ENCODE assay signal across 26 cellular contexts in the genomic region with DNA sequence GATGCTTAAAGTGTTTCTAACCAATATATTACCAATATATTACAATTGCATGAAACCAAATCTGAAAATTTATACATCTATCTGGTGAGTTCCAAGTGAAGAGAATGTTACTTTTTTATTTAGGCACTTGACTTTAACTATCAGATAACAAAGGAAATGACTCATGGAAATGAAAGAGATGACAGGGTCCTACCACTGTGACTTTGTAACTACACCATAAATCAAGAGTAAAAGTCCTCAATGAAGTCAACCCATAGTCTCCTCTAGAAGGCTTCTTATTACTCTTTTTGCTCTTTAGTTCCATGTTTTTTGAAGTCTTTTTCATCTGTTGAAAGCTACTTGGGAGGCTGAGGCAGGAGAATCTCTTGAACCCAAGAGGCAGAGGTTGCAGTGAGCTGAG.
"Had no signal": no experiment of that assay in that cellular context is flagged by ENCODE, and none has a peak within 500 bp of the region (broad histone marks: within the 10 kb centered on the region; RNA-seq: fewer than 3 reads in every experiment).

No MANE protein-coding gene starts in this region.

- ATAC-seq: foreskin keratinocyte; gastroesophageal sphincter; heart left ventricle; left lobe of liver; mucosa of descending colon; natural killer cell treated with Interleukin-12 subunit alpha and Interleukin-12 subunit beta and Interleukin-15 and Interleukin-18, amount 100 ng/mL, for 72 hours; pancreas; right lobe of liver; stimulated activated naive CD8-positive, alpha-beta T cell treated with anti-CD3 and anti-CD28 coated beads, Interleukin-15, amount 100 ng/mL, for 72 hours had no signal

- DNase-seq: dermis blood vessel endothelial cell; effector memory CD4-positive, alpha-beta T cell; foreskin keratinocyte; heart left ventricle; kidney; mucosa of descending colon; naive B cell; pancreas; retina; right lobe of liver; small intestine; stimulated activated CD4-positive, alpha-beta T cell treated with anti-CD3 and anti-CD28 coated beads, Interleukin-1b, Interleukin-23, amount 100 ng/mL, for 48 hours; stimulated activated CD4-positive, alpha-beta T cell treated with anti-CD3 and anti-CD28 coated beads, Interleukin-4, amount 100 ng/mL, for 1 hour; stimulated activated CD8-positive, alpha-beta memory T cell treated with anti-CD3 and anti-CD28 coated beads, Interleukin-4, amount 100 ng/mL, for 48 hours; stimulated activated naive CD4-positive, alpha-beta T cell; stimulated activated naive CD8-positive, alpha-beta T cell treated with anti-CD3 and anti-CD28 coated beads, Interleukin-15, amount 100 ng/mL, for 72 hours; transverse colon had no signal

- H2AFZ ChIP-seq: hepatocyte had no signal

- H3K4me2 ChIP-seq: hepatocyte had no signal

- H3K36me3 ChIP-seq: esophagus muscularis mucosa, gastroesophageal sphincter, heart left ventricle, neutrophil, pancreas, right lobe of liver, suprapubic skin, transverse colon, vagina had no signal

- H3K4me1 ChIP-seq: esophagus muscularis mucosa, foreskin keratinocyte, gastroesophageal sphincter, heart left ventricle, pancreas, right lobe of liver, suprapubic skin, transverse colon, vagina had no signal

- H3K27me3 ChIP-seq: esophagus muscularis mucosa, foreskin keratinocyte, gastroesophageal sphincter, heart left ventricle, hepatocyte, neutrophil, pancreas, right lobe of liver, suprapubic skin, transverse colon, vagina had no signal

- H3K4me3 ChIP-seq: esophagus muscularis mucosa, gastroesophageal sphincter, heart left ventricle, hepatocyte, lung, mucosa of descending colon, pancreas, right lobe of liver, suprapubic skin, transverse colon, vagina had no signal

- H3K9me3 ChIP-seq: esophagus muscularis mucosa, gastroesophageal sphincter, mucosa of descending colon, neutrophil, pancreas, right lobe of liver, suprapubic skin, transverse colon, vagina had no signal

- H3K27ac ChIP-seq: esophagus muscularis mucosa, foreskin keratinocyte, gastroesophageal sphincter, heart left ventricle, hepatocyte, neutrophil, pancreas, right lobe of liver, suprapubic skin, transverse colon, vagina had no signal
